In genomic region chr16:77868478-77868877, GRCh38 we compare ENCODE assay signal across 11 cellular contexts.
A peak's percentile ranks its signal among the peaks of the same experiment; 100 is the strongest.
DNase-seq lines count a peak whose midpoint lies in the region; ATAC-seq and TF ChIP-seq lines count a peak whose summit lies in the region.
"Had no signal": no experiment of that assay in that cellular context is flagged by ENCODE, and none has a peak within 500 bp of the region (broad histone marks: within the 10 kb centered on the region; RNA-seq: fewer than 3 reads in every experiment).

No MANE protein-coding gene starts in this region.

- H3K9me3 ChIP-seq in BLaER1, result no peaks in the 10 kb centered on the region
- H3K9me3 ChIP-seq in suprapubic skin, result no peaks in the 10 kb centered on the region

- 85% methylated on average over 5 of the region's 5 CpGs for WGBS in suprapubic skin

- H3K27ac ChIP-seq in BLaER1 (no peak overlapping the region), suprapubic skin (no peak overlapping the region)

- ATAC-seq in GM18873 (IDR thresholded peaks at IDR 0.05; ENCODE audit: low FRiP score, unreplicated experiment) (peak; percentile 87), HG02588 (IDR thresholded peaks at IDR 0.05; ENCODE audit: unreplicated experiment) (peak; percentile 93), HG03469 (IDR thresholded peaks at IDR 0.05; ENCODE audit: unreplicated experiment) (peak; percentile 92)
- ATAC-seq: CD8-positive, alpha-beta T cell had no signal

- no peak for TF ChIP-seq CTCF in suprapubic skin (IDR thresholded peaks at IDR 0.05)

- TF ChIP-seq EP300 in suprapubic skin (IDR thresholded peaks at IDR 0.05), result no peak

- H3K4me1 ChIP-seq in BLaER1, result peaks cover 19% of the 10 kb centered on the region
- no peaks in the 10 kb centered on the region for H3K4me1 ChIP-seq in suprapubic skin

- H3K4me3 ChIP-seq in BLaER1, result no peak overlapping the region
- H3K4me3 ChIP-seq in suprapubic skin, result no peak overlapping the region

- TF ChIP-seq POLR2A in suprapubic skin (IDR thresholded peaks at IDR 0.05), result no peak

- no peaks in the 10 kb centered on the region for H4K20me1 ChIP-seq in BLaER1

- H3K9ac ChIP-seq in BLaER1, result no peak overlapping the region

- H3K27me3 ChIP-seq in BLaER1 (no peaks in the 10 kb centered on the region), suprapubic skin (peaks cover 3% of the 10 kb centered on the region)

- H3K36me3 ChIP-seq in BLaER1 (no peaks in the 10 kb centered on the region), suprapubic skin (no peaks in the 10 kb centered on the region)

- DNase-seq in NCI-H1694 (lab: John Stamatoyannopoulos, UW), result no peak
- no peak for DNase-seq in suprapubic skin (ENCODE audit: low spot score in 2 of 2)
- DNase-seq in activated effector memory CD4-positive, alpha-beta T cell treated with Interleukin-2 at 50 U/mL for 16 hours, result no peak
- no peak for DNase-seq in SW 1271 (lab: John Stamatoyannopoulos, UW)
- DNase-seq: CD8-positive, alpha-beta T cell; H9; small intestine had no signal

- peak overlapping the region; percentile 57 for H3K4me2 ChIP-seq in BLaER1
